ENCODE assay signal across 8 cellular contexts in genomic region chr6:33410050-33410710, GRCh38. TPM values are rescaled to one million over a fixed set of nuclear protein-coding genes. Genes with fewer than 3 reads are reported as not detected.
A peak's percentile ranks its signal among the peaks of the same experiment; 100 is the strongest.
DNase-seq lines count a peak whose midpoint lies in the region; ATAC-seq and TF ChIP-seq lines count a peak whose summit lies in the region.

No MANE protein-coding gene starts in this region.

- H3K4me3 ChIP-seq in coronary artery (peak overlapping the region; percentile 95), left lung (peak overlapping the region; percentile 84 to 97)

- CTCF ChIA-PET in activated CD4-positive, alpha-beta T cell treated with anti-CD3 and anti-CD28 coated beads, Interleukin-2, amount 10 ng/mL, durations not matched to agents 7 days and 5 days (lab: Charles Lee): interaction anchor here (0.7 to 1.2 kb wide), 4 partner anchors 9 to 162 kb away, joined by 3 read pairs; no protein-coding TSS in a partner anchor

- H3K4me3 Mint-ChIP-seq in activated CD4-positive, alpha-beta T cell treated with anti-CD3 and anti-CD28 coated beads, Interleukin-2, amount 10 ng/mL, durations not matched to agents 7 days and 5 days: peak overlapping the region; percentile 78

- intact Hi-C loops in left lung (cut with DNase I): loop anchor here in 1 of 2 donors (10.0 kb wide), 1 partner anchor 95 kb away; the partner anchor contains the start of genes TAPBP and ZBTB22

- H3K27ac Mint-ChIP-seq in activated CD4-positive, alpha-beta T cell treated with anti-CD3 and anti-CD28 coated beads, Interleukin-2, amount 10 ng/mL, durations not matched to agents 7 days and 5 days: peak overlapping the region; percentile 97

- no peaks in the 10 kb centered on the region for H3K27me3 Mint-ChIP-seq in activated CD4-positive, alpha-beta T cell treated with anti-CD3 and anti-CD28 coated beads, Interleukin-2, amount 10 ng/mL, durations not matched to agents 7 days and 5 days

- H3K27ac ChIP-seq in C4-2B (peak overlapping the region; percentile 91), coronary artery (peak overlapping the region; percentile 90 to 100), left lung (peak overlapping the region; percentile 87 to 95)

- peaks cover 4 to 27% of the 10 kb centered on the region in 2 donors for H3K4me1 ChIP-seq in left lung

- TF ChIP-seq CTCF in C4-2B (conservative IDR thresholded peaks at IDR 0.05) (no peak), coronary artery (IDR thresholded peaks at IDR 0.05) (no peak), left lung (IDR thresholded peaks at IDR 0.05) (no peak)

- ATAC-seq in GM19372 (IDR thresholded peaks at IDR 0.05; ENCODE audit: low read depth, unreplicated experiment): peak; percentile 80
- ATAC-seq in HG03520 (IDR thresholded peaks at IDR 0.05; ENCODE audit: unreplicated experiment): peak; percentile 79
- ATAC-seq in left lung: peak; percentile 88

- peak; percentile 90 for DNase-seq in NCI-H526 treated with DMSO at 0.1 percent for 48 hours (lab: John Stamatoyannopoulos, UW)
- peak; percentile 97 for DNase-seq in activated CD4-positive, alpha-beta T cell treated with anti-CD3 and anti-CD28 coated beads, Interleukin-2, amount 10 ng/mL, durations not matched to agents 7 days and 5 days
- DNase-seq in coronary artery (ENCODE audit: low spot score): peak; percentile 99
- peak; percentile 98 to 100 for DNase-seq in left lung
- peak; percentile 97 for DNase-seq in stimulated activated CD4-positive, alpha-beta T cell treated with anti-CD3 and anti-CD28 coated beads, Interleukin-2, amount 100 ng/mL, for 24 hours

- H3K9me3 Mint-ChIP-seq in activated CD4-positive, alpha-beta T cell treated with anti-CD3 and anti-CD28 coated beads, Interleukin-2, amount 10 ng/mL, durations not matched to agents 7 days and 5 days: no peaks in the 10 kb centered on the region

- H3K36me3 ChIP-seq in left lung: peaks cover 0 to 29% of the 10 kb centered on the region in 2 donors

- no peaks in the 10 kb centered on the region for H3K9me3 ChIP-seq in left lung

- H3K4me1 Mint-ChIP-seq in activated CD4-positive, alpha-beta T cell treated with anti-CD3 and anti-CD28 coated beads, Interleukin-2, amount 10 ng/mL, durations not matched to agents 7 days and 5 days: peaks cover 61% of the 10 kb centered on the region

- no peaks in the 10 kb centered on the region for H3K27me3 ChIP-seq in left lung

- H3K36me3 Mint-ChIP-seq in activated CD4-positive, alpha-beta T cell treated with anti-CD3 and anti-CD28 coated beads, Interleukin-2, amount 10 ng/mL, durations not matched to agents 7 days and 5 days (ENCODE audit: low read depth): peaks cover 60% of the 10 kb centered on the region

- POLR2A ChIA-PET in activated CD4-positive, alpha-beta T cell treated with anti-CD3 and anti-CD28 coated beads, Interleukin-2, amount 10 ng/mL, durations not matched to agents 7 days and 5 days (lab: Charles Lee): interaction anchor here (1.0 to 1.4 kb wide), 3 partner anchors 10 to 66 kb away, joined by 3 read pairs; partner anchors contain the start of gene SYNGAP1

RNA-seq across cellular contexts. Expression of gene PHF1, which starts 0.6 kb away (rescaled TPM):
- 10 to 100 TPM; 34.2 to 37.7 TPM for total RNA-seq in activated CD4-positive, alpha-beta T cell treated with anti-CD3 and anti-CD28 coated beads, Interleukin-2, amount 10 ng/mL, durations not matched to agents 7 days and 5 days
- 10 to 100 TPM; 43.4 to 45.6 TPM for total RNA-seq in left lung

RNA-seq across cellular contexts. Expression of gene CUTA, which starts 7.7 kb away (rescaled TPM):
- total RNA-seq in activated CD4-positive, alpha-beta T cell treated with anti-CD3 and anti-CD28 coated beads, Interleukin-2, amount 10 ng/mL, durations not matched to agents 7 days and 5 days: 100 to 1,000 TPM; 191 to 207 TPM
- 100 to 1,000 TPM; 144 to 175 TPM for total RNA-seq in left lung

RNA-seq across cellular contexts. Expression of gene SYNGAP1, which starts 9.7 kb away (rescaled TPM):
- 10 to 100 TPM; 42.9 to 44.9 TPM for total RNA-seq in activated CD4-positive, alpha-beta T cell treated with anti-CD3 and anti-CD28 coated beads, Interleukin-2, amount 10 ng/mL, durations not matched to agents 7 days and 5 days
- 10 to 100 TPM; 18.1 to 18.5 TPM for total RNA-seq in left lung

RNA-seq across cellular contexts. Expression of gene KIFC1, which starts 18.6 kb away (rescaled TPM):
- 100 to 1,000 TPM; 157 to 167 TPM for total RNA-seq in activated CD4-positive, alpha-beta T cell treated with anti-CD3 and anti-CD28 coated beads, Interleukin-2, amount 10 ng/mL, durations not matched to agents 7 days and 5 days
- 1 to 10 TPM; 5.8 to 9.9 TPM for total RNA-seq in left lung

RNA-seq across cellular contexts. Expression of gene ZBTB9, which starts 44.2 kb away (rescaled TPM):
- 1 to 10 TPM; 9.0 to 9.9 TPM for total RNA-seq in activated CD4-positive, alpha-beta T cell treated with anti-CD3 and anti-CD28 coated beads, Interleukin-2, amount 10 ng/mL, durations not matched to agents 7 days and 5 days
- total RNA-seq in left lung: 1 to 10 TPM; 5.8 to 9.8 TPM

Comparison
In these comparisons a context has a peak if more than half of its experiments do, and no peak if none do; other contexts are left out.
1. Peak in every context shown above with its lines: DNase-seq, ATAC-seq, H3K4me3 ChIP-seq and H3K27ac ChIP-seq.